ENCODE assay signal across 11 cellular contexts in the genomic region with DNA sequence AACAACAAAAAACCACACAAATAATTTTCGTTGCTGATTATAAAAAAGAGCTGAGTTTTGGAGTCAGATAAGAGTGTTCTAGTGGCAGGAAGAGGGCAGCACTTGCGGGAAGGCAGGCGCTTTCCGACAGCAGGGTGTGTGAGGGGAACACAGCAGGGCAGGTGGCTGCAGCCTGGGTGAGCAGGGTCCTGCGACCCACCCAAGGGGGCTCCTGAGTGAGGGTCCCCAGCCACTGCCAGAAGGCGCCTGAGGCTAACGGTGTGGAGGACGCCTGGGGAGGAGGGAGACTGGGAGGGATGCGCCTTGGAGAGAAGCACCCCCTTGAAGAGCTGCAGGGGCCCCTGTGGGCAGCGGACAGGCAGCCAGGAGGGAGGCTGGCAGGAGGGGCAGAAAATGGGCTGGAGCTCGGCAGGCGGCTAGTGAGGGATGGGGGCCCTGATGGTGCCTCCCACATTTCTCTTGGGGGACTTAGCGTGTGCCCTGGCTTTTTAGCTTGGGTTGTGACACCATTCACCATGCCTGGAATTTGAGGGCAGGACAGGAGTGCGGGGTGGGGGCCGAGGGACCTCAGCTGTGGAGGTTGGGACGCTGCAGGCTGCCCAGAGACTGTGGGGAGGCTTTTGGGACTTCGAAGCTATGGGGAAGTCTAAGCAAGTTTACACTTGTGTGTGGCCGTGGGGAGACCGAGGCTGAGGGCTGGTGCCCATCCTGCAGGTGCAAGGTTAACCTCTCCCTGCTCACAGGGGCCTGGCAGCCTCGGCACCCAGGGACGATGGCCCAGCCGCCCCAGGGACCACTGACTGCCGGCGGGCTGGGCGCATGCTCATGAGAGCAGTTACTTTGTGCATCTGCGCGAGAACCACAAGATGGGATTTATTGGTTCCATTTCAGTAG.
A peak's percentile ranks its signal among the peaks of the same experiment; 100 is the strongest.
DNase-seq lines count a peak whose midpoint lies in the region; ATAC-seq and TF ChIP-seq lines count a peak whose summit lies in the region.
"Had no signal": no experiment of that assay in that cellular context is flagged by ENCODE, and none has a peak within 500 bp of the region (broad histone marks: within the 10 kb centered on the region; RNA-seq: fewer than 3 reads in every experiment).

No MANE protein-coding gene starts in this region.

- H3K36me3 ChIP-seq in A673 (ENCODE audit: insufficient read depth, low read length, poor library complexity, severe bottlenecking) (no peaks in the 10 kb centered on the region), OCI-LY7 (ENCODE audit: insufficient read depth, low read length) (no peaks in the 10 kb centered on the region)
- H3K36me3 ChIP-seq: right atrium auricular region had no signal

- intact Hi-C loops in A673 (cut with micrococcal nuclease; ENCODE audit: unreplicated experiment) (loop anchor here (10.0 kb wide), 1 partner anchor 329 kb away; no protein-coding TSS in a partner anchor), OCI-LY7 (cut with micrococcal nuclease; ENCODE audit: unreplicated experiment) (no loop called here)
- intact Hi-C loops in CD4-positive, alpha-beta T cell (cut with DNase I, micrococcal nuclease) = no loop called here

- no peak overlapping the region for H3K27ac ChIP-seq in A673 (ENCODE audit: low read depth, low read length, poor library complexity, severe bottlenecking)
- no peak overlapping the region for H3K27ac ChIP-seq in CD4-positive, alpha-beta T cell (ENCODE audit: low read depth, low read length)
- no peak overlapping the region for H3K27ac ChIP-seq in OCI-LY7 (ENCODE audit: low read depth, low read length, poor library complexity, severe bottlenecking)
- no peak overlapping the region for H3K27ac ChIP-seq in foreskin keratinocyte
- H3K27ac ChIP-seq: right atrium auricular region had no signal

- no peaks in the 10 kb centered on the region for H3K9me3 ChIP-seq in A673 (ENCODE audit: low read depth, low read length, poor library complexity, severe bottlenecking)
- no peaks in the 10 kb centered on the region for H3K9me3 ChIP-seq in CD4-positive, alpha-beta T cell (ENCODE audit: control insufficient read depth, low read length)
- H3K9me3 ChIP-seq in OCI-LY7 (ENCODE audit: low read length) = no peaks in the 10 kb centered on the region

- no peak overlapping the region for H2AFZ ChIP-seq in OCI-LY7 (ENCODE audit: low read length)

- no peak overlapping the region for H3K4me3 Mint-ChIP-seq in CD4-positive, alpha-beta T cell

- no peaks in the 10 kb centered on the region for H3K36me3 Mint-ChIP-seq in CD4-positive, alpha-beta T cell (ENCODE audit: low read depth)

- no peaks in the 10 kb centered on the region for H3K9me3 Mint-ChIP-seq in CD4-positive, alpha-beta T cell

- peak overlapping the region; percentile 54 for H3K27ac Mint-ChIP-seq in CD4-positive, alpha-beta T cell

- H3K4me1 ChIP-seq in A673 (ENCODE audit: insufficient read depth, low read length, poor library complexity, severe bottlenecking) (no peaks in the 10 kb centered on the region), OCI-LY7 (ENCODE audit: insufficient read depth, low read length, poor library complexity, severe bottlenecking) (peaks cover 38% of the 10 kb centered on the region), foreskin keratinocyte (peaks cover 29% of the 10 kb centered on the region)

- H3K4me2 ChIP-seq in OCI-LY7 (ENCODE audit: low read length) = no peak overlapping the region

- no peaks in the 10 kb centered on the region for H3K79me2 ChIP-seq in OCI-LY7 (ENCODE audit: insufficient read depth, low read depth, low read length)

- H3K27me3 ChIP-seq in A673 (replicated peaks; ENCODE audit: insufficient read depth, low read depth, low read length, poor library complexity) = no peaks in the 10 kb centered on the region
- peaks cover 6% of the 10 kb centered on the region for H3K27me3 ChIP-seq in CD4-positive, alpha-beta T cell (ENCODE audit: control insufficient read depth, insufficient read depth, low read length)
- H3K27me3 ChIP-seq in foreskin keratinocyte = no peaks in the 10 kb centered on the region
- H3K27me3 ChIP-seq: right atrium auricular region had no signal

- CTCF ChIA-PET in A673 (lab: Charles Lee) (no interaction called here), OCI-LY7 (lab: Charles Lee; ENCODE audit: unreplicated experiment) (no interaction called here)
- CTCF ChIA-PET in CD4-positive, alpha-beta T cell (lab: Charles Lee) = no interaction called here

- ATAC-seq in CD4-positive, alpha-beta T cell (ENCODE audit: poor library complexity) = peak; percentile 82
- ATAC-seq in foreskin keratinocyte = no peak

- POLR2A ChIA-PET in A673 (lab: Charles Lee; ENCODE audit: low non-redundant PET) = no interaction called here
- POLR2A ChIA-PET in CD4-positive, alpha-beta T cell (lab: Charles Lee) = no interaction called here
- POLR2A ChIA-PET in OCI-LY7 (lab: Charles Lee) = no interaction called here

- no peak for DNase-seq in A673 (ENCODE audit: low spot score)
- DNase-seq in CD4-positive, alpha-beta T cell = peak in 3 of 10 experiments; percentile 12 to 44 (median 37)
- DNase-seq in OCI-LY7 (ENCODE audit: low spot score) = peak; percentile 29
- DNase-seq in foreskin keratinocyte = no peak
- DNase-seq in SK-N-DZ (ENCODE audit: low spot score) = no peak
- DNase-seq in activated effector memory CD4-positive, alpha-beta T cell treated with anti-CD3 and anti-CD28 coated beads, Interleukin-2, amount 50 U/mL, for 16 hours = no peak
- DNase-seq in anterior cingulate cortex (lab: John Stamatoyannopoulos, UW) = no peak
- DNase-seq in NCI-H446 (lab: John Stamatoyannopoulos, UW) = no peak
- DNase-seq: NCI-H526 treated with DMSO at 0.1 percent for 48 hours had no signal

- H3K9me2 ChIP-seq in OCI-LY7 (ENCODE audit: insufficient read depth, low read length) = no peaks in the 10 kb centered on the region

- H3K4me3 ChIP-seq in A673 (ENCODE audit: low read depth, low read length, poor library complexity, severe bottlenecking) (no peak overlapping the region), OCI-LY7 (ENCODE audit: low read depth, low read length, poor library complexity, severe bottlenecking) (no peak overlapping the region)
- H3K4me3 ChIP-seq: lung, right atrium auricular region had no signal

- H4K20me1 ChIP-seq in OCI-LY7 (ENCODE audit: insufficient read depth, low read length) = no peaks in the 10 kb centered on the region

- H3K4me1 Mint-ChIP-seq in CD4-positive, alpha-beta T cell (ENCODE audit: low read depth) = peaks cover 4% of the 10 kb centered on the region

- no TSS peak for BruUV-seq in A673 (replicated peaks; lab: Mats Ljungman, UMichigan)
- no TSS peak for BruUV-seq in OCI-LY7 (replicated peaks; lab: Mats Ljungman, UMichigan)

- peaks cover 9% of the 10 kb centered on the region for H3K27me3 Mint-ChIP-seq in CD4-positive, alpha-beta T cell

- 0 out of 2 replicates have a peak, but pooled peaks have one; percentile 21 for TF ChIP-seq CTCF in A673 (conservative IDR thresholded peaks at IDR 0.05; ENCODE audit: low read depth, low read length)
- TF ChIP-seq CTCF in CD4-positive, alpha-beta T cell (IDR thresholded peaks at IDR 0.05) = no peak
- TF ChIP-seq CTCF in OCI-LY7 (conservative IDR thresholded peaks at IDR 0.05; ENCODE audit: low read length) = peak; percentile 57
- TF ChIP-seq CTCF in foreskin keratinocyte (conservative IDR thresholded peaks at IDR 0.05) = peak; percentile 29
